ENCODE assay signal across 1 cellular context in genomic region chr7:148527717-148528168, GRCh38.
TF ChIP-seq lines count a peak whose summit lies in the region.

No MANE protein-coding gene starts in this region.

TF ChIP-seq in K562, 482 proteins besides CTCF, POLR2A, EP300 and RAD21 (continued from another document and continues in another):
- TF ChIP-seq HINFP (tag; conservative IDR thresholded peaks at IDR 0.05; ENCODE audit: low read depth) (no peak), SMC3 (conservative IDR thresholded peaks at IDR 0.05; ENCODE audit: insufficient read depth, low read depth, low read length) (peak; percentile 91), ZC3H8 (IDR thresholded peaks at IDR 0.05) (no peak), NR2C1 (IDR thresholded peaks at IDR 0.05) (peak; percentile 29; the same call in 1 of the 2 replicates), NR2C1 (tag; IDR thresholded peaks at IDR 0.05) (no peak), ESRRB (CRISPR knock-in tag; IDR thresholded peaks at IDR 0.05; ENCODE audit: borderline replicate concordance) (no peak), RBM39 (optimal IDR thresholded peaks at IDR 0.05; ENCODE audit: low read depth, low read length) (no peak), ZFP91 (CRISPR knock-in tag; IDR thresholded peaks at IDR 0.05) (no peak), RBM15 (IDR thresholded peaks at IDR 0.05; ENCODE audit: insufficient read depth, low read length) (no peak), IFI16 (CRISPR knock-in tag; IDR thresholded peaks at IDR 0.05) (no peak), MCM3 (IDR thresholded peaks at IDR 0.05) (no peak), PRMT5 (CRISPR knock-in tag; IDR thresholded peaks at IDR 0.05) (no peak), IRF9 (tag; IDR thresholded peaks at IDR 0.05) (no peak), PYGO2 (tag; IDR thresholded peaks at IDR 0.05) (no peak), ETS2 (tag; IDR thresholded peaks at IDR 0.05; ENCODE audit: borderline replicate concordance, poor library complexity, severe bottlenecking) (no peak), PRPF4 (IDR thresholded peaks at IDR 0.05; ENCODE audit: insufficient read depth, low read depth, low read length, poor library complexity, severe bottlenecking) (no peak), ZNF311 (CRISPR knock-in tag; IDR thresholded peaks at IDR 0.05) (no peak), BRD9 (IDR thresholded peaks at IDR 0.05; ENCODE audit: low read depth, partially characterized antibody) (no peak), MTA2 (IDR thresholded peaks at IDR 0.05; ENCODE audit: low read depth) (no peak), FOXJ3 (CRISPR knock-in tag; IDR thresholded peaks at IDR 0.05) (no peak), NONO (IDR thresholded peaks at IDR 0.05; ENCODE audit: low read depth in 2 of 2, low read length in 1 of 2) (no peak), ZNF354B (CRISPR knock-in tag; IDR thresholded peaks at IDR 0.05) (no peak), NFYB (IDR thresholded peaks at IDR 0.05; ENCODE audit: extremely low read depth, insufficient read length) (no peak), FUS (optimal IDR thresholded peaks at IDR 0.05; ENCODE audit: low read depth, low read length) (no peak), ARID2 (IDR thresholded peaks at IDR 0.05) (no peak), SRF (CRISPR knock-in tag; IDR thresholded peaks at IDR 0.05) (no peak), U2AF1 (optimal IDR thresholded peaks at IDR 0.05; ENCODE audit: low read depth, low read length) (no peak), CHD7 (IDR thresholded peaks at IDR 0.05; ENCODE audit: low read depth, low read length) (no peak), BRCA1 (IDR thresholded peaks at IDR 0.05) (no peak), BRCA1 (CRISPR knock-in tag; IDR thresholded peaks at IDR 0.05) (no peak), ZNF655 (CRISPR knock-in tag; IDR thresholded peaks at IDR 0.05) (no peak), ZNF77 (CRISPR knock-in tag; IDR thresholded peaks at IDR 0.05) (no peak), ZKSCAN1 (IDR thresholded peaks at IDR 0.05; ENCODE audit: low read depth, low read length) (no peak), NEUROD1 (IDR thresholded peaks at IDR 0.05; ENCODE audit: borderline replicate concordance, low read depth, low read length, partially characterized antibody) (no peak), HMG20A (CRISPR knock-in tag; conservative IDR thresholded peaks at IDR 0.05) (no peak), KDM1A (IDR thresholded peaks at IDR 0.05) (no peak), KHSRP (IDR thresholded peaks at IDR 0.05) (no peak), FOS (IDR thresholded peaks at IDR 0.05; ENCODE audit: extremely low read depth, insufficient read length) (no peak), ZNF584 (CRISPR knock-in tag; IDR thresholded peaks at IDR 0.05; ENCODE audit: low read depth) (no peak), NRF1 (conservative IDR thresholded peaks at IDR 0.05 in 1 of 2, IDR thresholded peaks at IDR 0.05 in 1 of 2) (no peak), MIER1 (IDR thresholded peaks at IDR 0.05; ENCODE audit: low read depth) (no peak), FOXA1 (IDR thresholded peaks at IDR 0.05; ENCODE audit: borderline replicate concordance) (no peak), WHSC1 (IDR thresholded peaks at IDR 0.05; ENCODE audit: low read length) (no peak), ZNF511 (CRISPR knock-in tag; IDR thresholded peaks at IDR 0.05) (0 out of 2 replicates have a peak, but pooled peaks have one; percentile 24), PML (IDR thresholded peaks at IDR 0.05; ENCODE audit: low read length) (no peak), POLR2AphosphoS2 (IDR thresholded peaks at IDR 0.05; ENCODE audit: low read length) (no peak), ERF (CRISPR knock-in tag; IDR thresholded peaks at IDR 0.05) (no peak), ZNF280B (CRISPR knock-in tag; IDR thresholded peaks at IDR 0.05) (no peak), JUNB (CRISPR knock-in tag; conservative IDR thresholded peaks at IDR 0.05) (no peak), ETV6 (IDR thresholded peaks at IDR 0.05; ENCODE audit: borderline replicate concordance in 1 of 2, low read depth in 2 of 2, low read length in 1 of 2) (no peak), ETV6 (CRISPR knock-in tag; IDR thresholded peaks at IDR 0.05; ENCODE audit: borderline replicate concordance) (0 out of 2 replicates have a peak, but pooled peaks have one; percentile 38), MCM7 (IDR thresholded peaks at IDR 0.05) (no peak), NCOA2 (IDR thresholded peaks at IDR 0.05; ENCODE audit: partially characterized antibody in 2 of 2) (no peak), ZC3H11A (IDR thresholded peaks at IDR 0.05; ENCODE audit: low read depth, low read length) (no peak)
